27 cellular contexts compared by ENCODE assay signal in genomic region chr4:147485167-147485566, GRCh38. TPM values are rescaled to one million over a fixed set of nuclear protein-coding genes. Genes with fewer than 3 reads are reported as not detected.
"Had no signal": no experiment of that assay in that cellular context is flagged by ENCODE, and none has a peak within 500 bp of the region (broad histone marks: within the 10 kb centered on the region; RNA-seq: fewer than 3 reads in every experiment).

No MANE protein-coding gene starts in this region.

- H3K4me3 Mint-ChIP-seq: naive thymus-derived CD4-positive, alpha-beta T cell; natural killer cell treated with Interleukin-12 subunit alpha and Interleukin-12 subunit beta and Interleukin-15 and Interleukin-18, amount 100 ng/mL, for 72 hours; neural crest cell; stimulated activated memory B cell treated with anti-CD40 and anti-IgM and Interleukin-4, amounts not matched to agents 10 μg/mL and 1 μg/mL and 100 μg/mL, for 72 hours; stimulated activated naive CD8-positive, alpha-beta T cell treated with anti-CD3 and anti-CD28 coated beads, Interleukin-15, amount 100 ng/mL, for 72 hours had no signal

- H3K27ac Mint-ChIP-seq: naive thymus-derived CD4-positive, alpha-beta T cell; natural killer cell treated with Interleukin-12 subunit alpha and Interleukin-12 subunit beta and Interleukin-15 and Interleukin-18, amount 100 ng/mL, for 72 hours; stimulated activated memory B cell treated with anti-CD40 and anti-IgM and Interleukin-4, amounts not matched to agents 10 μg/mL and 1 μg/mL and 100 μg/mL, for 72 hours; stimulated activated naive CD8-positive, alpha-beta T cell treated with anti-CD3 and anti-CD28 coated beads, Interleukin-15, amount 100 ng/mL, for 72 hours had no signal

- H3K36me3 Mint-ChIP-seq: natural killer cell treated with Interleukin-12 subunit alpha and Interleukin-12 subunit beta and Interleukin-15 and Interleukin-18, amount 100 ng/mL, for 72 hours; stimulated activated memory B cell treated with anti-CD40 and anti-IgM and Interleukin-4, amounts not matched to agents 10 μg/mL and 1 μg/mL and 100 μg/mL, for 72 hours had no signal

- H3K36me3 ChIP-seq: heart right ventricle, left lung, neutrophil, ovary, prostate gland, right lobe of liver, transverse colon, upper lobe of right lung had no signal

- H3K4me1 Mint-ChIP-seq: naive thymus-derived CD4-positive, alpha-beta T cell; neural crest cell; stimulated activated memory B cell treated with anti-CD40 and anti-IgM and Interleukin-4, amounts not matched to agents 10 μg/mL and 1 μg/mL and 100 μg/mL, for 72 hours; stimulated activated naive CD8-positive, alpha-beta T cell treated with anti-CD3 and anti-CD28 coated beads, Interleukin-15, amount 100 ng/mL, for 72 hours had no signal

- ATAC-seq: heart right ventricle; left colon; left lung; mucosa of descending colon; naive thymus-derived CD4-positive, alpha-beta T cell; natural killer cell treated with Interleukin-12 subunit alpha and Interleukin-12 subunit beta and Interleukin-15 and Interleukin-18, amount 100 ng/mL, for 72 hours; right lobe of liver; stimulated activated memory B cell treated with anti-CD40 and anti-IgM and Interleukin-4, amounts not matched to agents 10 μg/mL and 1 μg/mL and 100 μg/mL, for 72 hours; stimulated activated naive CD8-positive, alpha-beta T cell treated with anti-CD3 and anti-CD28 coated beads, Interleukin-15, amount 100 ng/mL, for 72 hours; upper lobe of right lung had no signal

- H3K27me3 ChIP-seq: ovary had no signal

- H3K4me3 ChIP-seq: left lung, lung, mucosa of descending colon, ovary, prostate gland, right lobe of liver, smooth muscle cell, transverse colon, upper lobe of right lung had no signal

- H3K4me1 ChIP-seq: prostate gland, right lobe of liver, upper lobe of right lung had no signal

- DNase-seq: heart right ventricle; hippocampal formation; kidney glomerular epithelial cell; left colon; left lung; midbrain; mucosa of descending colon; naive thymus-derived CD4-positive, alpha-beta T cell; occipital lobe; ovary; right lobe of liver; stimulated activated CD4-positive, alpha-beta T cell treated with anti-CD3 and anti-CD28 coated beads, Interleukin-1b, Interleukin-23, amount 100 ng/mL, for 48 hours; stimulated activated CD4-positive, alpha-beta T cell treated with anti-CD3 and anti-CD28 coated beads, Interleukin-2, amount 100 ng/mL, for 48 hours; stimulated activated CD4-positive, alpha-beta T cell treated with anti-CD3 and anti-CD28 coated beads, Interleukin-4, amount 100 ng/mL, for 4 hours; stimulated activated CD8-positive, alpha-beta memory T cell treated with anti-CD3 and anti-CD28 coated beads, Interleukin-4, amount 100 ng/mL, for 48 hours; stimulated activated naive CD4-positive, alpha-beta T cell treated with Interleukin-2 at 50 U/mL for 16 hours; stimulated activated naive CD8-positive, alpha-beta T cell treated with anti-CD3 and anti-CD28 coated beads, Interleukin-15, amount 100 ng/mL, for 72 hours; substantia nigra; transverse colon; upper lobe of right lung had no signal

- H3K9me3 Mint-ChIP-seq: natural killer cell treated with Interleukin-12 subunit alpha and Interleukin-12 subunit beta and Interleukin-15 and Interleukin-18, amount 100 ng/mL, for 72 hours; neural crest cell had no signal

- H3K27ac ChIP-seq: left lung, neutrophil, ovary, prostate gland, right lobe of liver, transverse colon, upper lobe of right lung had no signal

- H3K9me3 ChIP-seq: heart right ventricle, left lung, mucosa of descending colon, neutrophil, ovary, prostate gland, right lobe of liver, transverse colon, upper lobe of right lung had no signal

RNA-seq across cellular contexts. Expression of gene EDNRA, which starts 4.3 kb away (rescaled TPM):
- total RNA-seq: naive thymus-derived CD4-positive, alpha-beta T cell; natural killer cell treated with Interleukin-12 subunit alpha and Interleukin-12 subunit beta and Interleukin-15 and Interleukin-18, amount 100 ng/mL, for 72 hours had no signal
- polyA plus RNA-seq: naive thymus-derived CD4-positive, alpha-beta T cell had no signal
